24 cellular contexts compared by ENCODE assay signal in genomic region chr11:74936976-74937375, GRCh38. TPM values are rescaled to one million over a fixed set of nuclear protein-coding genes. Genes with fewer than 3 reads are reported as not detected.
DNase-seq lines count a peak whose midpoint lies in the region; ATAC-seq, FAIRE-seq and TF ChIP-seq lines count a peak whose summit lies in the region.
"Had no signal": no experiment of that assay in that cellular context is flagged by ENCODE, and none has a peak within 500 bp of the region (broad histone marks: within the 10 kb centered on the region; RNA-seq: fewer than 3 reads in every experiment).

No MANE protein-coding gene starts in this region.

- H3K36me3 Mint-ChIP-seq in activated CD4-positive, alpha-beta memory T cell treated with anti-CD3 and anti-CD28 coated beads, Interleukin-2, amount 10 ng/mL, durations not matched to agents 7 days and 5 days (ENCODE audit: low read depth) = peaks cover 36% of the 10 kb centered on the region

- H3K27ac ChIP-seq in GM23248 (peak overlapping the region; percentile 44; the same call in 1 of the 2 replicates), IMR-90 (ENCODE audit: insufficient read depth, low read length) (no peak overlapping the region), K562 (ENCODE audit: extremely low read depth, low read depth, low read length) (no peak overlapping the region), osteoblast (ENCODE audit: low read depth, low read length) (peak overlapping the region; percentile 63)
- H3K27ac ChIP-seq: BLaER1 treated with 17β-estradiol and CSF1 and Interleukin-3, amounts not matched to agents 10 nM and 100 nM; C4-2B had no signal

- H3K18ac ChIP-seq in IMR-90 (ENCODE audit: low read depth, low read length) = no peak overlapping the region

- CTCF ChIA-PET in IMR-90 (lab: Yijun Ruan, JAX) = no interaction called here
- CTCF ChIA-PET in K562 (lab: Yijun Ruan, JAX; ENCODE audit: low intra/inter-chr PET ratio) = no interaction called here
- CTCF ChIA-PET in activated CD4-positive, alpha-beta memory T cell treated with anti-CD3 and anti-CD28 coated beads, Interleukin-2, amount 10 ng/mL, durations not matched to agents 7 days and 5 days (lab: Charles Lee) = interaction anchor here (0.6 to 0.9 kb wide), 2 partner anchors 75 to 85 kb away, joined by 3 read pairs; no protein-coding TSS in a partner anchor

- H3K79me2 ChIP-seq in GM23248 (ENCODE audit: insufficient read depth) (no peaks in the 10 kb centered on the region), K562 (ENCODE audit: control insufficient read depth, insufficient read depth, low read length) (no peaks in the 10 kb centered on the region), osteoblast (ENCODE audit: insufficient read depth, low read length) (no peaks in the 10 kb centered on the region)

- no peak overlapping the region; the same call in 1 of the 2 replicates for H3K14ac ChIP-seq in IMR-90 (replicated peaks; ENCODE audit: low read depth, low read length)

- TF ChIP-seq EP300 in K562 (IDR thresholded peaks at IDR 0.05; ENCODE audit: low read length) = no peak

- H4K20me1 ChIP-seq in GM23248 (ENCODE audit: insufficient read depth) (no peaks in the 10 kb centered on the region), IMR-90 (ENCODE audit: insufficient read depth, low read length) (no peaks in the 10 kb centered on the region), K562 (replicated peaks; ENCODE audit: control insufficient read depth, insufficient read depth, low read length) (0 out of 2 replicates have a peak, but pooled peaks cover 3% of the 10 kb centered on the region), osteoblast (ENCODE audit: insufficient read depth, low read length) (no peaks in the 10 kb centered on the region)

- intact Hi-C loops in IMR-90 (cut with micrococcal nuclease) = no loop called here
- intact Hi-C loops in K562 (cut with micrococcal nuclease) = no loop called here

- 85 to 93% methylated on average over 5 of the region's 5 CpGs for WGBS in GM23248 (ENCODE audit: low coverage in 1 of 2, low lambda C conversion rate in 2 of 2, missing lambda C conversion rate in 2 of 2), 2 experiments
- WGBS in IMR-90 (ENCODE audit: extremely low coverage in 2 of 2, insufficient read length in 1 of 2), 2 experiments = no CpG with 5 or more reads among the region's 5 CpGs
- 47% methylated on average over 5 of the region's 5 CpGs for WGBS in K562 (ENCODE audit: insufficient coverage, low coverage, missing lambda C conversion rate)

- peaks cover 21% of the 10 kb centered on the region for H3K4me1 Mint-ChIP-seq in activated CD4-positive, alpha-beta memory T cell treated with anti-CD3 and anti-CD28 coated beads, Interleukin-2, amount 10 ng/mL, durations not matched to agents 7 days and 5 days
- H3K4me1 Mint-ChIP-seq: B cell had no signal

- H2AFZ ChIP-seq in GM23248 = no peak overlapping the region
- H2AFZ ChIP-seq in IMR-90 (replicated peaks; ENCODE audit: low read length, poor library complexity) = no peak overlapping the region
- H2AFZ ChIP-seq in K562 (ENCODE audit: low read depth, low read length) = no peak overlapping the region
- H2AFZ ChIP-seq in osteoblast (ENCODE audit: low read length) = no peak overlapping the region

- H3K9me3 ChIP-seq in GM23248 (ENCODE audit: low read depth) = no peaks in the 10 kb centered on the region
- H3K9me3 ChIP-seq in IMR-90 (ENCODE audit: control insufficient read depth, insufficient read depth, low read length) = no peaks in the 10 kb centered on the region
- no peaks in the 10 kb centered on the region for H3K9me3 ChIP-seq in K562 (replicated peaks; ENCODE audit: control insufficient read depth, insufficient read depth, low read depth, low read length)
- H3K9me3 ChIP-seq in osteoblast (ENCODE audit: low read depth, low read length) = no peaks in the 10 kb centered on the region
- H3K9me3 ChIP-seq: BLaER1 treated with 17β-estradiol and CSF1 and Interleukin-3, amounts not matched to agents 10 nM and 100 nM; Caco-2 had no signal

- H3K4me1 ChIP-seq in GM23248 (ENCODE audit: insufficient read depth) (peaks cover 21% of the 10 kb centered on the region), IMR-90 (ENCODE audit: control insufficient read depth, insufficient read depth, low read length) (peaks cover 11% of the 10 kb centered on the region), K562 (replicated peaks in 1 of 2; ENCODE audit: control insufficient read depth in 2 of 2, insufficient read depth in 2 of 2, low read length in 2 of 2) (peaks cover 0 to 13% of the 10 kb centered on the region in 2 experiments; a peak in 2 of 5 replicates), osteoblast (ENCODE audit: insufficient read depth, low read length) (peaks cover 22% of the 10 kb centered on the region)
- H3K4me1 ChIP-seq: Caco-2 had no signal

- H3F3A ChIP-seq in GM23248 (ENCODE audit: insufficient read depth) = peaks cover 18% of the 10 kb centered on the region

- H3K27me3 Mint-ChIP-seq in activated CD4-positive, alpha-beta memory T cell treated with anti-CD3 and anti-CD28 coated beads, Interleukin-2, amount 10 ng/mL, durations not matched to agents 7 days and 5 days = no peaks in the 10 kb centered on the region
- H3K27me3 Mint-ChIP-seq: B cell; CD4-positive, alpha-beta T cell had no signal

- no peak for TF ChIP-seq CTCF in IMR-90 (conservative IDR thresholded peaks at IDR 0.05; ENCODE audit: low read depth, low read length)
- no peak for TF ChIP-seq CTCF in K562 (IDR thresholded peaks at IDR 0.05 in 2 of 3, conservative IDR thresholded peaks at IDR 0.05 in 1 of 3; ENCODE audit: insufficient read depth in 2 of 3, low read depth in 1 of 3, low read length in 3 of 3)
- TF ChIP-seq CTCF in osteoblast (IDR thresholded peaks at IDR 0.05; ENCODE audit: extremely low read depth, low read depth, low read length) = no peak

- POLR2A ChIA-PET in IMR-90 (lab: Charles Lee; ENCODE audit: unreplicated experiment) = no interaction called here
- POLR2A ChIA-PET in K562 (lab: Yijun Ruan, JAX) = interaction anchor here (0.7 to 2.5 kb wide), 3 partner anchors 9 to 213 kb away, joined by 3 to 11 read pairs (median 5); partner anchors contain the start of genes SPCS2 and XRRA1
- POLR2A ChIA-PET in activated CD4-positive, alpha-beta memory T cell treated with anti-CD3 and anti-CD28 coated beads, Interleukin-2, amount 10 ng/mL, durations not matched to agents 7 days and 5 days (lab: Charles Lee) = interaction anchor here (1.7 to 2.0 kb wide), 2 partner anchors 11 to 12 kb away, joined by 4 to 5 read pairs; partner anchors contain the start of genes SPCS2 and XRRA1

- TF ChIP-seq POLR2A in IMR-90 (IDR thresholded peaks at IDR 0.05; ENCODE audit: low read depth, low read length) (no peak), K562 (conservative IDR thresholded peaks at IDR 0.05) (no peak)

- 0 out of 2 replicates have a peak overlapping the region, but pooled peaks have one; percentile 8 for H2AK5ac ChIP-seq in IMR-90 (ENCODE audit: low read depth, low read length)

- H3K9me1 ChIP-seq in IMR-90 (ENCODE audit: insufficient read depth, low read length) (peaks cover 11% of the 10 kb centered on the region), K562 (ENCODE audit: control insufficient read depth, insufficient read depth, low read length) (no peaks in the 10 kb centered on the region)

- peak; percentile 23 for FAIRE-seq in K562 (lab: Jason Lieb, UNC)
- FAIRE-seq: A204.1, D721Med, G401.6, GM12891, GM19239 had no signal

- TF ChIP-seq RAD21 in IMR-90 (IDR thresholded peaks at IDR 0.05; ENCODE audit: low read length) (no peak), K562 (CRISPR knock-in tag; conservative IDR thresholded peaks at IDR 0.05 in 1 of 2, IDR thresholded peaks at IDR 0.05 in 1 of 2) (no peak)

- no peak overlapping the region for H2BK5ac ChIP-seq in IMR-90 (ENCODE audit: low read depth, low read length, poor library complexity, severe bottlenecking)

- H4K91ac ChIP-seq in IMR-90 (ENCODE audit: insufficient read depth, low read depth, low read length) = no peak overlapping the region

- H3K4me2 ChIP-seq in GM23248 (ENCODE audit: unreplicated experiment) (no peak overlapping the region), IMR-90 (ENCODE audit: low read depth, low read length) (no peak overlapping the region), K562 (ENCODE audit: insufficient read depth, low read length) (no peak overlapping the region), osteoblast (ENCODE audit: insufficient read depth, low read length) (no peak overlapping the region)
- H3K4me2 ChIP-seq: BLaER1 treated with 17β-estradiol and CSF1 and Interleukin-3, amounts not matched to agents 10 nM and 100 nM had no signal

- H3K9me2 ChIP-seq in GM23248 (ENCODE audit: insufficient read depth) = no peaks in the 10 kb centered on the region

- no peak overlapping the region for H4K5ac ChIP-seq in IMR-90 (ENCODE audit: low read depth, low read length)

- dilution Hi-C loops in IMR-90 (cut with HindIII; ENCODE audit: low sequenced_read_pairs, unreplicated experiment) = no loop called here

- no peak overlapping the region for H3K4me3 ChIP-seq in GM23248
- no peak overlapping the region for H3K4me3 ChIP-seq in IMR-90 (ENCODE audit: insufficient read depth, low read depth, low read length)
- H3K4me3 ChIP-seq in K562 = no peak overlapping the region
- H3K4me3 ChIP-seq in osteoblast (ENCODE audit: insufficient read depth, low read length) = no peak overlapping the region
- H3K4me3 ChIP-seq: BLaER1 treated with 17β-estradiol and CSF1 and Interleukin-3, amounts not matched to agents 10 nM and 100 nM had no signal

- BruUV-seq in IMR-90 (replicated peaks; lab: Mats Ljungman, UMichigan) (no TSS peak), K562 (replicated peaks; lab: Mats Ljungman, UMichigan) (no TSS peak)

- DNase-seq in GM23248 (no peak), IMR-90 (no peak), K562 (ENCODE audit: extremely low read depth in 1 of 4, low spot score in 3 of 4) (no peak), osteoblast (ENCODE audit: insufficient read length, low spot score, missing footprints) (no peak), dedifferentiated amniotic fluid mesenchymal stem cell (ENCODE audit: extremely low spot score) (no peak), midbrain (lab: John Stamatoyannopoulos, UW) (no peak)
- DNase-seq in activated CD4-positive, alpha-beta memory T cell treated with anti-CD3 and anti-CD28 coated beads, Interleukin-2, amount 10 ng/mL, durations not matched to agents 7 days and 5 days = no peak
- DNase-seq: 8988T; AML-193; Caco-2; Calu3; CD4-positive, alpha-beta T cell; CD8-positive, alpha-beta T cell; DMS79 treated with DMSO at 0.1 percent for 48 hours; GF-D8 had no signal

- H3K79me1 ChIP-seq in IMR-90 (ENCODE audit: low read depth in 1 of 2, low read length in 2 of 2) = peaks cover 0 to 19% of the 10 kb centered on the region in 2 experiments; a peak in 1 of 4 replicates

- H3K4me3 Mint-ChIP-seq in activated CD4-positive, alpha-beta memory T cell treated with anti-CD3 and anti-CD28 coated beads, Interleukin-2, amount 10 ng/mL, durations not matched to agents 7 days and 5 days = no peak overlapping the region
- H3K4me3 Mint-ChIP-seq: B cell; CD4-positive, alpha-beta T cell; CD8-positive, alpha-beta T cell had no signal

- no peak overlapping the region for H2AK9ac ChIP-seq in IMR-90 (replicated peaks; ENCODE audit: low read depth, low read length, poor library complexity)

- no peak overlapping the region for H3K27ac Mint-ChIP-seq in activated CD4-positive, alpha-beta memory T cell treated with anti-CD3 and anti-CD28 coated beads, Interleukin-2, amount 10 ng/mL, durations not matched to agents 7 days and 5 days
- H3K27ac Mint-ChIP-seq: B cell; CD4-positive, alpha-beta T cell; CD8-positive, alpha-beta T cell had no signal

- no peak overlapping the region for H2BK15ac ChIP-seq in IMR-90 (ENCODE audit: low read depth, low read length)

- ATAC-seq in IMR-90 (ENCODE audit: low read depth) (no peak), K562 (no peak), HG02981 (IDR thresholded peaks at IDR 0.05; ENCODE audit: unreplicated experiment) (no peak)
- ATAC-seq: CD8-positive, alpha-beta T cell had no signal

- H3K27me3 ChIP-seq in GM23248 (replicated peaks; ENCODE audit: insufficient read depth) (no peaks in the 10 kb centered on the region), IMR-90 (ENCODE audit: control insufficient read depth, insufficient read depth, low read length) (no peaks in the 10 kb centered on the region), K562 (ENCODE audit: control insufficient read depth in 2 of 2, insufficient read depth in 2 of 2, low read length in 2 of 2) (no peaks in the 10 kb centered on the region), osteoblast (ENCODE audit: insufficient read depth, low read length) (no peaks in the 10 kb centered on the region)
- H3K27me3 ChIP-seq: BLaER1 treated with 17β-estradiol and CSF1 and Interleukin-3, amounts not matched to agents 10 nM and 100 nM had no signal

- no peak overlapping the region for H3K56ac ChIP-seq in IMR-90 (ENCODE audit: extremely low read depth, insufficient read depth, low read length)

- H2BK20ac ChIP-seq in IMR-90 (ENCODE audit: low read depth, low read length) = peak overlapping the region; percentile 15; the same call in 1 of the 2 replicates

- in situ Hi-C loops in GM23248 (cut with MboI) = no loop called here
- in situ Hi-C loops in IMR-90 (cut with MboI; ENCODE audit: low sequenced_read_pairs) = no loop called here
- in situ Hi-C loops in K562 (cut with MboI) = no loop called here

- no peaks in the 10 kb centered on the region for H3K9me3 Mint-ChIP-seq in activated CD4-positive, alpha-beta memory T cell treated with anti-CD3 and anti-CD28 coated beads, Interleukin-2, amount 10 ng/mL, durations not matched to agents 7 days and 5 days
- H3K9me3 Mint-ChIP-seq: CD4-positive, alpha-beta T cell; CD8-positive, alpha-beta T cell had no signal

- H3K9ac ChIP-seq in GM23248 (no peak overlapping the region), IMR-90 (ENCODE audit: low read depth, low read length) (no peak overlapping the region), K562 (ENCODE audit: insufficient read depth in 1 of 2, low read depth in 2 of 2, low read length in 2 of 2) (no peak overlapping the region)
- H3K9ac ChIP-seq: BLaER1 treated with 17β-estradiol and CSF1 and Interleukin-3, amounts not matched to agents 10 nM and 100 nM had no signal

- peak overlapping the region; percentile 1; the same call in 1 of the 2 replicates for H3K4ac ChIP-seq in IMR-90 (ENCODE audit: low read depth, low read length)

- no peak overlapping the region for H2BK120ac ChIP-seq in IMR-90 (ENCODE audit: low read depth, low read length)

- H3K36me3 ChIP-seq in GM23248 (ENCODE audit: low read depth) (no peaks in the 10 kb centered on the region), IMR-90 (ENCODE audit: control insufficient read depth, insufficient read depth, low read length) (peaks cover 11% of the 10 kb centered on the region), K562 (ENCODE audit: control insufficient read depth, insufficient read depth, low read length) (peaks cover 76% of the 10 kb centered on the region), osteoblast (ENCODE audit: insufficient read depth, low read length) (peaks cover 37% of the 10 kb centered on the region)

- H4K8ac ChIP-seq in IMR-90 (ENCODE audit: low read depth in 2 of 2, low read length in 2 of 2) = no peak overlapping the region

- no peak overlapping the region for H3K23ac ChIP-seq in IMR-90 (ENCODE audit: low read depth, low read length)

RNA-seq across cellular contexts. Expression of gene XRRA1, which starts 11.9 kb away (rescaled TPM):
- 1.4 and 3.2 TPM in 2 replicates for total RNA-seq in GM23248 (2014; rRNA removed; shearing (Covaris generic))
- polyA plus RNA-seq in GM23248 (2016; fragmentation: Nextera tagmentation; extraction: Ambion mirVana) = 7.0 and 7.3 TPM in 2 replicates
- total RNA-seq in IMR-90 (2012; rRNA removed) = 5.0 and 6.3 TPM in 2 replicates
- polyA plus RNA-seq in IMR-90 (2012; rRNA removed) = 4.5 and 5.4 TPM in 2 replicates
- 2.7 and 4.3 TPM in 2 replicates for polyA plus RNA-seq in IMR-90 (2012; cell fraction: cytosol; rRNA removed)
- polyA plus RNA-seq in IMR-90 (2012; cell fraction: nucleus; rRNA removed; ENCODE audit: low replicate concordance) = 6.2 and 10.3 TPM in 2 replicates
- total RNA-seq in K562 (2011; cell fraction: chromatin; rRNA removed; ENCODE audit: low replicate concordance) = 113 and 146 TPM in 2 replicates
- 45.7 and 54.9 TPM in 2 replicates for total RNA-seq in K562 (2011; cell fraction: nucleolus; rRNA removed)
- 74.1 and 109 TPM in 2 replicates for total RNA-seq in K562 (2011; cell fraction: nucleoplasm; rRNA removed)
- total RNA-seq in K562 (2014; rRNA removed) = 18.3 and 20.1 TPM in 2 replicates
- total RNA-seq in K562 (2014; rRNA removed; fragmentation: Illumina TruSeq; extraction: Trizol) = 12.8 and 15.9 TPM in 2 replicates
- total RNA-seq in K562 (2015; rRNA removed; fragmentation: Illumina TruSeq; extraction: Trizol) = 16.0 and 18.0 TPM in 2 replicates
- total RNA-seq in K562 (2021) = 20.6 and 22.5 TPM in 2 replicates
- polyA plus RNA-seq in K562 (2011; rRNA removed) = 16.0 and 21.2 TPM in 2 replicates
- 12.9 and 14.1 TPM in 2 replicates for polyA plus RNA-seq in K562 (2011; cell fraction: cytosol; rRNA removed)
- 24.3 and 38.6 TPM in 2 replicates for polyA plus RNA-seq in K562 (2011; cell fraction: nucleus; rRNA removed)
- polyA plus RNA-seq in K562 (2012) = 15.9 and 18.1 TPM in 2 replicates
- polyA plus RNA-seq in K562 (2014; fragmentation: Illumina TruSeq; extraction: Trizol) = 17.1 and 18.0 TPM in 2 replicates
- polyA plus RNA-seq in K562 (2014; fragmentation: Nextera tagmentation; extraction: Ambion mirVana) = 1 to 10 TPM; 5.0 to 8.9 TPM
- polyA plus RNA-seq in K562 (2014; rRNA removed) = 10.3 and 11.6 TPM in 2 replicates
- polyA minus RNA-seq in K562 (2011; rRNA and poly(A)+ RNA removed) = 30.6 and 35.3 TPM in 2 replicates
- 17.0 and 23.7 TPM in 2 replicates for polyA minus RNA-seq in K562 (2011; cell fraction: cytosol; rRNA and poly(A)+ RNA removed)
- polyA minus RNA-seq in K562 (2011; cell fraction: nucleus; rRNA and poly(A)+ RNA removed) = 27.5 and 42.0 TPM in 2 replicates
- 8.0 and 9.8 TPM in 2 replicates for total RNA-seq in osteoblast
- total RNA-seq in activated CD4-positive, alpha-beta memory T cell treated with anti-CD3 and anti-CD28 coated beads, Interleukin-2, amount 10 ng/mL, durations not matched to agents 7 days and 5 days = 10 to 100 TPM; 10.3 to 10.9 TPM

RNA-seq across cellular contexts. Expression of gene SPCS2, which starts 12.1 kb away (rescaled TPM):
- 51.1 and 316 TPM in 2 replicates for total RNA-seq in GM23248 (2014; rRNA removed; shearing (Covaris generic))
- polyA plus RNA-seq in GM23248 (2016; fragmentation: Nextera tagmentation; extraction: Ambion mirVana) (335 and 370 TPM in 2 replicates), IMR-90 (2012; rRNA removed) (68.8 and 76.0 TPM in 2 replicates), K562 (2011; rRNA removed) (148 and 250 TPM in 2 replicates), K562 (2014; fragmentation: Illumina TruSeq; extraction: Trizol) (126 and 193 TPM in 2 replicates), K562 (2014; fragmentation: Nextera tagmentation; extraction: Ambion mirVana) (100 to 1,000 TPM; 372 to 458 TPM), K562 (2014; rRNA removed) (208 and 334 TPM in 2 replicates)
- total RNA-seq in IMR-90 (2012; rRNA removed) (13.3 and 15.4 TPM in 2 replicates), K562 (2014; rRNA removed) (38.2 and 136 TPM in 2 replicates), K562 (2014; rRNA removed; fragmentation: Illumina TruSeq; extraction: Trizol) (55.0 and 65.9 TPM in 2 replicates), K562 (2015; rRNA removed; fragmentation: Illumina TruSeq; extraction: Trizol) (63.2 and 75.5 TPM in 2 replicates), K562 (2021) (150 and 172 TPM in 2 replicates), osteoblast (10.9 and 43.9 TPM in 2 replicates)
- polyA plus RNA-seq in IMR-90 (2012; cell fraction: cytosol; rRNA removed) = 16.6 and 28.7 TPM in 2 replicates
- polyA plus RNA-seq in IMR-90 (2012; cell fraction: nucleus; rRNA removed; ENCODE audit: low replicate concordance) = 1.7 and 11.0 TPM in 2 replicates
- 48.6 and 86.8 TPM in 2 replicates for total RNA-seq in K562 (2011; cell fraction: chromatin; rRNA removed; ENCODE audit: low replicate concordance)
- total RNA-seq in K562 (2011; cell fraction: nucleolus; rRNA removed) = 24.1 and 36.7 TPM in 2 replicates
- 85.9 and 113 TPM in 2 replicates for total RNA-seq in K562 (2011; cell fraction: nucleoplasm; rRNA removed)
- polyA plus RNA-seq in K562 (2011; cell fraction: cytosol; rRNA removed) = 42.4 and 102 TPM in 2 replicates
- polyA plus RNA-seq in K562 (2011; cell fraction: nucleus; rRNA removed) = 15.7 and 31.6 TPM in 2 replicates
- polyA plus RNA-seq in K562 (2012) = 161 and 178 TPM in 2 replicates
- polyA minus RNA-seq in K562 (2011; rRNA and poly(A)+ RNA removed) = 73.3 and 74.6 TPM in 2 replicates
- 21.6 and 30.6 TPM in 2 replicates for polyA minus RNA-seq in K562 (2011; cell fraction: cytosol; rRNA and poly(A)+ RNA removed)
- polyA minus RNA-seq in K562 (2011; cell fraction: nucleus; rRNA and poly(A)+ RNA removed) = 19.5 and 28.1 TPM in 2 replicates
- 100 to 1,000 TPM; 194 to 198 TPM for total RNA-seq in activated CD4-positive, alpha-beta memory T cell treated with anti-CD3 and anti-CD28 coated beads, Interleukin-2, amount 10 ng/mL, durations not matched to agents 7 days and 5 days

RNA-seq across cellular contexts. Expression of gene NEU3, which starts 51.8 kb away (rescaled TPM):
- total RNA-seq in GM23248 (2014; rRNA removed; shearing (Covaris generic)) = 6.2 and 6.4 TPM in 2 replicates
- polyA plus RNA-seq in GM23248 (2016; fragmentation: Nextera tagmentation; extraction: Ambion mirVana) (2.3 and 2.5 TPM in 2 replicates), IMR-90 (2012; rRNA removed) (5.1 and 5.5 TPM in 2 replicates), K562 (2011; rRNA removed) (35.1 and 35.7 TPM in 2 replicates), K562 (2014; fragmentation: Illumina TruSeq; extraction: Trizol) (27.9 and 28.6 TPM in 2 replicates), K562 (2014; fragmentation: Nextera tagmentation; extraction: Ambion mirVana) (1 to 10 TPM; 6.2 to 7.2 TPM), K562 (2014; rRNA removed) (25.5 and 26.9 TPM in 2 replicates)
- total RNA-seq in IMR-90 (2012; rRNA removed) (8.3 and 10.6 TPM in 2 replicates), K562 (2014; rRNA removed) (35.0 and 36.7 TPM in 2 replicates), K562 (2014; rRNA removed; fragmentation: Illumina TruSeq; extraction: Trizol) (28.3 and 31.1 TPM in 2 replicates), K562 (2015; rRNA removed; fragmentation: Illumina TruSeq; extraction: Trizol) (36.5 and 41.3 TPM in 2 replicates), K562 (2021) (32.6 and 33.6 TPM in 2 replicates), osteoblast (6.9 and 8.3 TPM in 2 replicates)
- polyA plus RNA-seq in IMR-90 (2012; cell fraction: cytosol; rRNA removed) = 2.8 and 3.4 TPM in 2 replicates
- 18.9 and 19.2 TPM in 2 replicates for polyA plus RNA-seq in IMR-90 (2012; cell fraction: nucleus; rRNA removed; ENCODE audit: low replicate concordance)
- 58.7 and 76.5 TPM in 2 replicates for total RNA-seq in K562 (2011; cell fraction: chromatin; rRNA removed; ENCODE audit: low replicate concordance)
- 46.5 and 50.9 TPM in 2 replicates for total RNA-seq in K562 (2011; cell fraction: nucleolus; rRNA removed)
- total RNA-seq in K562 (2011; cell fraction: nucleoplasm; rRNA removed) = 48.2 and 59.5 TPM in 2 replicates
- polyA plus RNA-seq in K562 (2011; cell fraction: cytosol; rRNA removed) = 29.9 and 43.7 TPM in 2 replicates
- 46.4 and 57.9 TPM in 2 replicates for polyA plus RNA-seq in K562 (2011; cell fraction: nucleus; rRNA removed)
- polyA plus RNA-seq in K562 (2012) = 20.4 and 20.5 TPM in 2 replicates
- polyA minus RNA-seq in K562 (2011; rRNA and poly(A)+ RNA removed) = 51.0 and 55.8 TPM in 2 replicates
- polyA minus RNA-seq in K562 (2011; cell fraction: cytosol; rRNA and poly(A)+ RNA removed) = 32.6 and 35.1 TPM in 2 replicates
- polyA minus RNA-seq in K562 (2011; cell fraction: nucleus; rRNA and poly(A)+ RNA removed) = 32.7 and 43.7 TPM in 2 replicates
- total RNA-seq in activated CD4-positive, alpha-beta memory T cell treated with anti-CD3 and anti-CD28 coated beads, Interleukin-2, amount 10 ng/mL, durations not matched to agents 7 days and 5 days = 10 to 100 TPM; 11.5 to 12.6 TPM

Comparison
In these comparisons a context has a peak if more than half of its experiments do, and no peak if none do; other contexts are left out.
1. H3K27ac ChIP-seq: peak in GM23248 (single experiment) and osteoblast (single experiment); none in IMR-90 (single experiment) and K562 (single experiment).